ENCODE assay signal across 2 cellular contexts in the genomic region with DNA sequence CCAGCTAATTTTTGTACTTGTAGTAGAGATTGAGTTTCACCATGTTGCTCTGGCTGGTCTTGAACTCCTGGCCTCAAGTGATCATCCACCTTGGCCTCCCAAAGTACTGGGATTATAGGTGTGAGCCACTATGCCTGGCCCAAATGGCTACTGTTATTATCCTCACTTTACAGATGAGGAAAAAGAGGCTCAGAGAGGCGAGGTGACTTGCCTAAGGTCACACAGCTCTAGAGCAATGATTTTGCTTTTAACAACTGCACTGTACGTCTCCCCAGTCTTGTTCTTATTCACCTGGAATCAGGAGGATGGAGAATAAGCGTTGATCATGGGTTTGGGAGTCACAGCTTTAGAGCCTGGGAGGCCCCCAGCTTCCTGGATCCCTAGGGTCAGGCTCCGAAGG.
TF ChIP-seq lines count a peak whose summit lies in the region.

No MANE protein-coding gene starts in this region.

TF ChIP-seq in HCT116, 20 proteins besides CTCF, POLR2A, EP300 and RAD21:
- TF ChIP-seq POLR2AphosphoS5 (IDR thresholded peaks at IDR 0.05; ENCODE audit: low read depth, low read length) (no peak), SRF (IDR thresholded peaks at IDR 0.05; ENCODE audit: low read depth) (no peak), CEBPB (IDR thresholded peaks at IDR 0.05; ENCODE audit: low read depth) (no peak), SP1 (IDR thresholded peaks at IDR 0.05; ENCODE audit: low read depth) (no peak), CBX3 (IDR thresholded peaks at IDR 0.05; ENCODE audit: low read depth) (0 out of 2 replicates have a peak, but pooled peaks have one; percentile 10)
TF ChIP-seq in HCT116: peak in this region for 1.

TF ChIP-seq in K562, 482 proteins besides CTCF, POLR2A, EP300 and RAD21:
- no peak for TF ChIP-seq CHD7 (IDR thresholded peaks at IDR 0.05; ENCODE audit: low read depth, low read length)
- no peak for TF ChIP-seq ZNF75A (CRISPR knock-in tag; IDR thresholded peaks at IDR 0.05)
- TF ChIP-seq ZFP36 (IDR thresholded peaks at IDR 0.05; ENCODE audit: low read depth, low read length, partially characterized antibody): peak; percentile 70
- TF ChIP-seq CBX1 (IDR thresholded peaks at IDR 0.05; ENCODE audit: low read depth): 0 out of 2 replicates have a peak, but pooled peaks have one; percentile 45
- no peak for TF ChIP-seq POU5F1 (IDR thresholded peaks at IDR 0.05; ENCODE audit: borderline replicate concordance, low read depth, low read length, partially characterized antibody)
- TF ChIP-seq ZNF165 (CRISPR knock-in tag; IDR thresholded peaks at IDR 0.05; ENCODE audit: borderline replicate concordance): no peak
- TF ChIP-seq, protein P1, sequence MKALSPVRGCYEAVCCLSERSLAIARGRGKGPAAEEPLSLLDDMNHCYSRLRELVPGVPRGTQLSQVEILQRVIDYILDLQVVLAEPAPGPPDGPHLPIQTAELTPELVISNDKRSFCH (CRISPR knock-in tag; IDR thresholded peaks at IDR 0.05): no peak
- TF ChIP-seq, protein P1 (tag; IDR thresholded peaks at IDR 0.05): no peak
- peak; percentile 93 for TF ChIP-seq BCOR (IDR thresholded peaks at IDR 0.05)
- TF ChIP-seq ADNP (tag; IDR thresholded peaks at IDR 0.05): peak; percentile 44; the same call in 1 of the 2 replicates
- peak; percentile 40 for TF ChIP-seq SMARCA5 (IDR thresholded peaks at IDR 0.05)
- peak; percentile 67 for TF ChIP-seq RBM25 (IDR thresholded peaks at IDR 0.05; ENCODE audit: low read depth, low read length, severe bottlenecking)
- TF ChIP-seq CHCHD3 (CRISPR knock-in tag; IDR thresholded peaks at IDR 0.05): no peak
- TF ChIP-seq KDM1A (IDR thresholded peaks at IDR 0.05): peak; percentile 47 to 76; a peak in 3 of 4 replicates
